8 cellular contexts compared by ENCODE assay signal in genomic region chr15:34437687-34438086, GRCh38. TPM values are rescaled to one million over a fixed set of nuclear protein-coding genes. Genes with fewer than 3 reads are reported as not detected.
DNase-seq lines count a peak whose midpoint lies in the region; ATAC-seq and TF ChIP-seq lines count a peak whose summit lies in the region.

A gene with protein sequence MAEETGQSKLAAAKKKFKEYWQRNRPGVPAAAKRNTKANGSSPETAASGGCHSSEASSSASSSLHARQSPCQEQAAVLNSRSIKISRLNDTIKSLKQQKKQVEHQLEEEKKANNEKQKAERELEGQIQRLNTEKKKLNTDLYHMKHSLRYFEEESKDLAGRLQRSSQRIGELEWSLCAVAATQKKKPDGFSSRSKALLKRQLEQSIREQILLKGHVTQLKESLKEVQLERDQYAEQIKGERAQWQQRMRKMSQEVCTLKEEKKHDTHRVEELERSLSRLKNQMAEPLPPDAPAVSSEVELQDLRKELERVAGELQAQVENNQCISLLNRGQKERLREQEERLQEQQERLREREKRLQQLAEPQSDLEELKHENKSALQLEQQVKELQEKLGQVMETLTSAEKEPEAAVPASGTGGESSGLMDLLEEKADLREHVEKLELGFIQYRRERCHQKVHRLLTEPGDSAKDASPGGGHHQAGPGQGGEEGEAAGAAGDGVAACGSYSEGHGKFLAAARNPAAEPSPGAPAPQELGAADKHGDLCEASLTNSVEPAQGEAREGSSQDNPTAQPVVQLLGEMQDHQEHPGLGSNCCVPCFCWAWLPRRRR (minus strand): TSS chr15:34437808. CDS start chr15:34389691, 48,117 bp downstream.

- peak within 1 kb of the TSS; percentile 93 for H3K4me3 Mint-ChIP-seq in central memory CD8-positive, alpha-beta T cell

- H3K36me3 Mint-ChIP-seq in central memory CD8-positive, alpha-beta T cell (ENCODE audit: insufficient read depth): peaks cover 11% of the 10 kb centered on the region

- peaks cover 19% of the 10 kb centered on the region for H3K4me1 Mint-ChIP-seq in central memory CD8-positive, alpha-beta T cell

- peak; percentile 55 for ATAC-seq in central memory CD8-positive, alpha-beta T cell (replicated peaks; ENCODE audit: extremely low read depth, poor library complexity, severe bottlenecking)

- peak within 1 kb of the TSS; percentile 92 for H3K27ac Mint-ChIP-seq in central memory CD8-positive, alpha-beta T cell (ENCODE audit: low read depth)

- peak; percentile 70 for DNase-seq in G401 (ENCODE audit: low spot score)
- peak; percentile 38 for DNase-seq in HFF-Myc (ENCODE audit: extremely low read depth, low read depth)
- peak; percentile 42 for DNase-seq in NCI-H1694 (lab: John Stamatoyannopoulos, UW)
- DNase-seq in activated CD4-positive, CD25-positive, alpha-beta regulatory T cell treated with anti-CD3 and anti-CD28 coated beads, Interleukin-2, amount 50 U/mL, for 16 hours (ENCODE audit: low read depth, low spot score): peak; percentile 66
- peak; percentile 55 to 68 for DNase-seq in central memory CD8-positive, alpha-beta T cell (ENCODE audit: low spot score in 2 of 2)
- DNase-seq in kidney glomerular epithelial cell (lab: John Stamatoyannopoulos, UW): peak; percentile 42
- DNase-seq in stimulated activated CD4-positive, alpha-beta T cell treated with anti-CD3 and anti-CD28 coated beads, Interleukin-1b, Interleukin-23, amount 100 ng/mL, for 1 hour (ENCODE audit: low read depth in 2 of 2): peak; percentile 64 to 72
- DNase-seq in NCI-H226: no peak

- in situ Hi-C loops in G401 (cut with HindIII; ENCODE audit: low sequenced_read_pairs): no loop called here

- no peak for TF ChIP-seq CTCF in HFF-Myc (IDR thresholded peaks at IDR 0.05; ENCODE audit: low read depth, low read length, missing control alignments)

- no peaks in the 10 kb centered on the region for H3K9me3 Mint-ChIP-seq in central memory CD8-positive, alpha-beta T cell

- no peaks in the 10 kb centered on the region for H3K27me3 Mint-ChIP-seq in central memory CD8-positive, alpha-beta T cell

- peak within 1 kb of the TSS; percentile 73 for H3K4me3 ChIP-seq in HFF-Myc (replicated peaks; ENCODE audit: low read depth, low read length)

RNA-seq across cellular contexts. Expression of the gene that starts here (rescaled TPM):
- total RNA-seq in G401 (2014; rRNA removed; shearing (Covaris generic)): 25.1 and 26.8 TPM in 2 replicates
